In genomic region chr1:186880982-186881381, GRCh38 we compare ENCODE assay signal across 25 cellular contexts. TPM values are rescaled to one million over a fixed set of nuclear protein-coding genes. Genes with fewer than 3 reads are reported as not detected.
DNase-seq lines count a peak whose midpoint lies in the region; ATAC-seq and TF ChIP-seq lines count a peak whose summit lies in the region.
"Had no signal": no experiment of that assay in that cellular context is flagged by ENCODE, and none has a peak within 500 bp of the region (broad histone marks: within the 10 kb centered on the region; RNA-seq: fewer than 3 reads in every experiment).

No MANE protein-coding gene starts in this region.

- H3K4me3 ChIP-seq in endodermal cell (ENCODE audit: low read length) (no peak overlapping the region), neural cell (ENCODE audit: low read length) (no peak overlapping the region), sigmoid colon (peak overlapping the region in 1 of 4 donors; percentile 1)
- H3K4me3 ChIP-seq: BLaER1 treated with 17β-estradiol and CSF1 and Interleukin-3, amounts not matched to agents 10 nM and 100 nM; GM12878 had no signal

- no peak for TF ChIP-seq POLR2A in sigmoid colon (IDR thresholded peaks at IDR 0.05)

- H3K36me3 ChIP-seq in endodermal cell (ENCODE audit: control insufficient read depth, insufficient read depth, low read length) (no peaks in the 10 kb centered on the region), neural cell (ENCODE audit: insufficient read depth, low read length) (no peaks in the 10 kb centered on the region), sigmoid colon (no peaks in the 10 kb centered on the region)
- H3K36me3 ChIP-seq: BLaER1 treated with 17β-estradiol and CSF1 and Interleukin-3, amounts not matched to agents 10 nM and 100 nM had no signal

- H3K9ac ChIP-seq in endodermal cell (ENCODE audit: extremely low read depth, low read length, poor library complexity, severe bottlenecking) (no peak overlapping the region), neural cell (ENCODE audit: low read length) (no peak overlapping the region)
- H3K9ac ChIP-seq: BLaER1 treated with 17β-estradiol and CSF1 and Interleukin-3, amounts not matched to agents 10 nM and 100 nM had no signal

- CTCF ChIA-PET in HEK293T (lab: Yijun Ruan, JAX) (no interaction called here), WTC11 (lab: Charles Lee) (no interaction called here)

- no peak overlapping the region for H3K4me2 ChIP-seq in neural cell (ENCODE audit: low read length)
- H3K4me2 ChIP-seq: BLaER1 treated with 17β-estradiol and CSF1 and Interleukin-3, amounts not matched to agents 10 nM and 100 nM had no signal

- ATAC-seq in WTC11, result no peak
- ATAC-seq: GM12878, PC-3 had no signal

- H3K79me2 ChIP-seq in neural cell (replicated peaks; ENCODE audit: insufficient read depth, low read length), result no peaks in the 10 kb centered on the region

- H3K27me3 ChIP-seq in endodermal cell (ENCODE audit: control insufficient read depth, insufficient read depth, low read length, poor library complexity, severe bottlenecking), result no peaks in the 10 kb centered on the region
- no peaks in the 10 kb centered on the region for H3K27me3 ChIP-seq in neural cell (ENCODE audit: insufficient read depth, low read depth, low read length)
- H3K27me3 ChIP-seq in sigmoid colon, result no peaks in the 10 kb centered on the region
- H3K27me3 ChIP-seq: BLaER1 treated with 17β-estradiol and CSF1 and Interleukin-3, amounts not matched to agents 10 nM and 100 nM had no signal

- peak; percentile 63 for TF ChIP-seq EP300 in neural cell (conservative IDR thresholded peaks at IDR 0.05; ENCODE audit: poor library complexity, severe bottlenecking)
- TF ChIP-seq EP300 in sigmoid colon (IDR thresholded peaks at IDR 0.05), result no peak

- H3K9me3 Mint-ChIP-seq in endodermal cell (peaks cover 2% of the 10 kb centered on the region), WTC11 (peaks cover 12% of the 10 kb centered on the region)

- peaks cover 16% of the 10 kb centered on the region for H3K27me3 Mint-ChIP-seq in endodermal cell (ENCODE audit: insufficient read depth)
- H3K27me3 Mint-ChIP-seq in WTC11 (ENCODE audit: low read depth), result no peaks in the 10 kb centered on the region
- H3K27me3 Mint-ChIP-seq: CD4-positive, alpha-beta memory T cell had no signal

- no peak for DNase-seq in HEK293T (ENCODE audit: extremely low spot score)
- DNase-seq in endodermal cell, result no peak
- no peak for DNase-seq in sigmoid colon
- DNase-seq in NCI-H1417 (lab: John Stamatoyannopoulos, UW), result no peak
- no peak for DNase-seq in dedifferentiated amniotic fluid mesenchymal stem cell (ENCODE audit: extremely low spot score)
- no peak for DNase-seq in WTC11 (ENCODE audit: low spot score)
- no peak for DNase-seq in midbrain (lab: John Stamatoyannopoulos, UW)
- DNase-seq: AML-193; CD4-positive, alpha-beta memory T cell; COR-L47; DMS79; EL; GDM1; MV-4-11; NCI-H1105; NCI-H146; NCI-H1930; NCI-H2107; NCI-H526; NCI-H82; NK-92 treated with Interleukin-12 subunit alpha and Interleukin-12 subunit beta, amount 100 ng/mL, for 24 hours; PC-3 had no signal

- H4K20me1 ChIP-seq in neural cell (ENCODE audit: insufficient read depth), result no peaks in the 10 kb centered on the region
- H4K20me1 ChIP-seq: BLaER1 treated with 17β-estradiol and CSF1 and Interleukin-3, amounts not matched to agents 10 nM and 100 nM had no signal

- POLR2A ChIA-PET in HEK293T (lab: Yijun Ruan, JAX), result no interaction called here
- POLR2A ChIA-PET in WTC11 (lab: Charles Lee), result no interaction called here

- no peak overlapping the region for H2AFZ ChIP-seq in neural cell (ENCODE audit: low read depth, low read length)

- intact Hi-C loops in sigmoid colon (cut with DNase I), result no loop called here

- H3K9me3 ChIP-seq in endodermal cell (ENCODE audit: control insufficient read depth, low read length) (peaks cover 6% of the 10 kb centered on the region), neural cell (ENCODE audit: low read length) (no peaks in the 10 kb centered on the region), sigmoid colon (no peaks in the 10 kb centered on the region)

- peak overlapping the region; percentile 29 for H3K27ac ChIP-seq in endodermal cell (ENCODE audit: low read depth, low read length)
- H3K27ac ChIP-seq in neural cell (ENCODE audit: low read length), result no peak overlapping the region
- H3K27ac ChIP-seq in sigmoid colon, result peak overlapping the region in 3 of 4 donors; percentile 52 to 64 (median 59)
- H3K27ac ChIP-seq: BLaER1 treated with 17β-estradiol and CSF1 and Interleukin-3, amounts not matched to agents 10 nM and 100 nM had no signal

- peaks cover 6% of the 10 kb centered on the region for H3K4me1 ChIP-seq in endodermal cell (ENCODE audit: control insufficient read depth, insufficient read depth, low read length)
- peaks cover 0 to 59% (median 38%) of the 10 kb centered on the region in 4 donors for H3K4me1 ChIP-seq in sigmoid colon
- H3K4me1 ChIP-seq: BLaER1 treated with 17β-estradiol and CSF1 and Interleukin-3, amounts not matched to agents 10 nM and 100 nM had no signal

- H3K27ac Mint-ChIP-seq in endodermal cell, result no peak overlapping the region
- H3K27ac Mint-ChIP-seq in WTC11, result no peak overlapping the region
- H3K27ac Mint-ChIP-seq: CD4-positive, alpha-beta memory T cell had no signal

- no peak overlapping the region for H3K4me3 Mint-ChIP-seq in endodermal cell
- H3K4me3 Mint-ChIP-seq in WTC11, result no peak overlapping the region
- H3K4me3 Mint-ChIP-seq: CD4-positive, alpha-beta memory T cell had no signal

- no peaks in the 10 kb centered on the region for H3K9me2 ChIP-seq in neural cell (ENCODE audit: insufficient read depth, low read length)

- no peak for TF ChIP-seq RAD21 in neural cell (conservative IDR thresholded peaks at IDR 0.05)

- peaks cover 12% of the 10 kb centered on the region for H3K4me1 Mint-ChIP-seq in endodermal cell
- H3K4me1 Mint-ChIP-seq in WTC11, result peaks cover 11% of the 10 kb centered on the region
- H3K4me1 Mint-ChIP-seq: CD4-positive, alpha-beta memory T cell had no signal

- TF ChIP-seq CTCF in endodermal cell (conservative IDR thresholded peaks at IDR 0.05) (no peak), neural cell (IDR thresholded peaks at IDR 0.05; ENCODE audit: poor library complexity, severe bottlenecking) (no peak), sigmoid colon (IDR thresholded peaks at IDR 0.05) (no peak), WTC11 (IDR thresholded peaks at IDR 0.05) (no peak)

- 100% methylated on average over 1 of the region's 1 CpG; no CpG with 5 or more reads in 1 of the 2 experiments for WGBS in endodermal cell (ENCODE audit: insufficient coverage in 1 of 2, insufficient read length in 1 of 2), 2 experiments
- 67 to 82% methylated on average over 1 of the region's 1 CpG for WGBS in sigmoid colon, 2 donors

- no peaks in the 10 kb centered on the region for H3F3A ChIP-seq in neural cell (ENCODE audit: insufficient read depth, low read length, poor library complexity, severe bottlenecking)

- H3K36me3 Mint-ChIP-seq in endodermal cell (ENCODE audit: low read depth) (no peaks in the 10 kb centered on the region), WTC11 (no peaks in the 10 kb centered on the region)
- H3K36me3 Mint-ChIP-seq: CD4-positive, alpha-beta memory T cell had no signal

TF ChIP-seq in HEK293T, 16 proteins besides CTCF, POLR2A, EP300 and RAD21 (continues in another document):
- TF ChIP-seq PKNOX1 (IDR thresholded peaks at IDR 0.05) (0 out of 2 replicates have a peak, but pooled peaks have one; percentile 13), FOXK2 (IDR thresholded peaks at IDR 0.05) (no peak), ARNT (IDR thresholded peaks at IDR 0.05) (no peak), NFRKB (IDR thresholded peaks at IDR 0.05) (no peak)

TF ChIP-seq in neural cell, 6 proteins besides CTCF, POLR2A, EP300 and RAD21 (continues in another document):
- TF ChIP-seq MXI1 (conservative IDR thresholded peaks at IDR 0.05; ENCODE audit: poor library complexity, severe bottlenecking), result no peak

TF ChIP-seq in WTC11, 78 proteins besides CTCF, POLR2A, EP300 and RAD21 (continues in another document):
- TF ChIP-seq ZNF425 (CRISPR knock-in tag; conservative IDR thresholded peaks at IDR 0.05), result no peak

RNA-seq across cellular contexts. Expression of gene PLA2G4A, which starts 52.2 kb away (rescaled TPM):
- total RNA-seq in endodermal cell (1 to 10 TPM in 1 of 2 donors, under 1 TPM in 1; 0.35 to 1.2 TPM), sigmoid colon (10 to 100 TPM; 17.2 to 51.0 (median 29.0) TPM), WTC11 (2021) (1.3 to 1.5 TPM (median 1.4 TPM) in 3 replicates)
- 2.5 TPM for polyA plus RNA-seq in endodermal cell (2013, experiment 1 of 2)
- 2.1 TPM for polyA plus RNA-seq in endodermal cell (2013, experiment 2 of 2)
- polyA plus RNA-seq in neural cell (0.52 TPM in 1 of 2 replicates, not detected in the other), sigmoid colon (1 to 10 TPM; 3.2 to 5.0 (median 4.2) TPM)
- polyA minus RNA-seq in neural cell, result 0.24 TPM in 1 of 2 replicates, not detected in the other
- polyA plus RNA-seq: CD4-positive, alpha-beta memory T cell had no signal
